8 cellular contexts compared by ENCODE assay signal in genomic region chr4:113435893-113436292, GRCh38.
A peak's percentile ranks its signal among the peaks of the same experiment; 100 is the strongest.
DNase-seq lines count a peak whose midpoint lies in the region; ATAC-seq and TF ChIP-seq lines count a peak whose summit lies in the region.

No MANE protein-coding gene starts in this region.

- H3K36me3 Mint-ChIP-seq in stimulated activated naive B cell treated with anti-CD40 and anti-IgM and Interleukin-4, amounts not matched to agents 10 μg/mL and 1 μg/mL and 100 μg/mL, for 72 hours, result peaks cover 4 to 9% of the 10 kb centered on the region in 2 donors

- H3K4me3 ChIP-seq in astrocyte of the spinal cord (ENCODE audit: low read depth, low read length) (no peak overlapping the region), aorta (ENCODE audit: low read length in 2 of 2) (no peak overlapping the region)

- no peaks in the 10 kb centered on the region for H3K27me3 ChIP-seq in aorta (ENCODE audit: control insufficient read depth in 1 of 2, insufficient read depth in 2 of 2, low read length in 1 of 2)

- in situ Hi-C loops in astrocyte of the spinal cord (cut with HindIII; ENCODE audit: low sequenced_read_pairs), result no loop called here

- H3K27me3 Mint-ChIP-seq in stimulated activated naive B cell treated with anti-CD40 and anti-IgM and Interleukin-4, amounts not matched to agents 10 μg/mL and 1 μg/mL and 100 μg/mL, for 72 hours, result peaks cover 10 to 14% of the 10 kb centered on the region in 2 donors

- no peaks in the 10 kb centered on the region for H3K36me3 ChIP-seq in aorta (ENCODE audit: control insufficient read depth in 1 of 2, insufficient read depth in 2 of 2, low read length in 1 of 2)

- peak overlapping the region; percentile 5 to 68 for H3K27ac ChIP-seq in aorta (ENCODE audit: low read depth in 1 of 2, low read length in 2 of 2)

- intact Hi-C loops in aorta (cut with DNase I), result no loop called here

- WGBS in aorta, 2 donors, result 4 to 8% methylated on average over 7 of the region's 7 CpGs

- peaks cover 7 to 22% of the 10 kb centered on the region in 2 donors for H3K4me1 ChIP-seq in aorta (ENCODE audit: control insufficient read depth in 1 of 2, insufficient read depth in 2 of 2, low read length in 2 of 2)

- H3K4me3 Mint-ChIP-seq in stimulated activated naive B cell treated with anti-CD40 and anti-IgM and Interleukin-4, amounts not matched to agents 10 μg/mL and 1 μg/mL and 100 μg/mL, for 72 hours, result no peak overlapping the region

- no peaks in the 10 kb centered on the region for H3K9me3 ChIP-seq in aorta (ENCODE audit: control insufficient read depth, low read length)

- TF ChIP-seq CTCF in astrocyte of the spinal cord (IDR thresholded peaks at IDR 0.05; ENCODE audit: low read depth, low read length), result no peak

- peak; percentile 41 for DNase-seq in stimulated activated CD4-positive, alpha-beta T cell treated with anti-CD3 and anti-CD28 coated beads, Interleukin-15, amount 100 ng/mL, for 24 hours
- no peak for DNase-seq in stimulated activated CD4-positive, alpha-beta T cell treated with anti-CD3 and anti-CD28 coated beads, Interleukin-2, amount 100 ng/mL, for 48 hours
- peak; percentile 92 for DNase-seq in astrocyte of the spinal cord (ENCODE audit: low read depth, low spot score)
- peak; percentile 85 for DNase-seq in kidney tubule cell (ENCODE audit: low spot score)
- DNase-seq in aorta, result peak in 1 of 2 donors; percentile 62
- no peak for DNase-seq in stimulated activated naive B cell treated with anti-CD40 and anti-IgM and Interleukin-4, amounts not matched to agents 10 μg/mL and 1 μg/mL and 100 μg/mL, for 72 hours
- DNase-seq in NCI-H2081 treated with DMSO at 0.1 percent for 48 hours (lab: John Stamatoyannopoulos, UW), result no peak
- DNase-seq in NCI-H2081 (lab: John Stamatoyannopoulos, UW), result no peak

- H3K4me1 Mint-ChIP-seq in stimulated activated naive B cell treated with anti-CD40 and anti-IgM and Interleukin-4, amounts not matched to agents 10 μg/mL and 1 μg/mL and 100 μg/mL, for 72 hours, result peaks cover 0 to 12% of the 10 kb centered on the region in 2 donors

- no peak overlapping the region for H3K27ac Mint-ChIP-seq in stimulated activated naive B cell treated with anti-CD40 and anti-IgM and Interleukin-4, amounts not matched to agents 10 μg/mL and 1 μg/mL and 100 μg/mL, for 72 hours

- H3K9me3 Mint-ChIP-seq in stimulated activated naive B cell treated with anti-CD40 and anti-IgM and Interleukin-4, amounts not matched to agents 10 μg/mL and 1 μg/mL and 100 μg/mL, for 72 hours, result peaks cover 0 to 12% of the 10 kb centered on the region in 2 donors

- ATAC-seq in aorta (ENCODE audit: low FRiP score), result peak; percentile 82
- no peak for ATAC-seq in stimulated activated naive B cell treated with anti-CD40 and anti-IgM and Interleukin-4, amounts not matched to agents 10 μg/mL and 1 μg/mL and 100 μg/mL, for 72 hours (replicated peaks)

Comparison
In these comparisons a context has a peak if more than half of its experiments do, and no peak if none do; other contexts are left out.
1. DNase-seq: peak in stimulated activated CD4-positive, alpha-beta T cell treated with anti-CD3 and anti-CD28 coated beads, Interleukin-15, amount 100 ng/mL, for 24 hours (single experiment), astrocyte of the spinal cord (single experiment) and kidney tubule cell (single experiment); none in stimulated activated CD4-positive, alpha-beta T cell treated with anti-CD3 and anti-CD28 coated beads, Interleukin-2, amount 100 ng/mL, for 48 hours (0 of 2), stimulated activated naive B cell treated with anti-CD40 and anti-IgM and Interleukin-4, amounts not matched to agents 10 μg/mL and 1 μg/mL and 100 μg/mL, for 72 hours (single experiment), NCI-H2081 treated with DMSO at 0.1 percent for 48 hours (single experiment) and NCI-H2081 (0 of 2).